Comparison of ENCODE assay signal across 22 cellular contexts in genomic region chr7:100077205-100077604, GRCh38.
"Had no signal": no experiment of that assay in that cellular context is flagged by ENCODE, and none has a peak within 500 bp of the region (broad histone marks: within the 10 kb centered on the region; RNA-seq: fewer than 3 reads in every experiment).

No MANE protein-coding gene starts in this region.

- ATAC-seq: activated CD8-positive, alpha-beta T cell treated with anti-CD3 and anti-CD28 coated beads for 36 hours; activated naive CD8-positive, alpha-beta T cell treated with anti-CD3 and anti-CD28 coated beads, Interleukin-2, amount 50 U/mL, for 24 hours; heart right ventricle; naive thymus-derived CD4-positive, alpha-beta T cell; T-cell had no signal

- H3K4me2 ChIP-seq: SK-N-SH had no signal

- H3K27me3 Mint-ChIP-seq: activated CD8-positive, alpha-beta T cell treated with anti-CD3 and anti-CD28 coated beads for 36 hours; activated naive CD8-positive, alpha-beta T cell treated with anti-CD3 and anti-CD28 coated beads, Interleukin-2, amount 50 U/mL, for 24 hours; memory B cell; naive thymus-derived CD4-positive, alpha-beta T cell; T-cell had no signal

- DNase-seq: activated CD4-positive, alpha-beta T cell treated with anti-CD3 and anti-CD28 coated beads for 48 hours; activated CD4-positive, CD25-positive, alpha-beta regulatory T cell; activated CD8-positive, alpha-beta T cell treated with anti-CD3 and anti-CD28 coated beads for 36 hours; activated naive CD4-positive, alpha-beta T cell treated with Interleukin-2 at 50 U/mL for 16 hours; activated naive CD8-positive, alpha-beta T cell treated with anti-CD3 and anti-CD28 coated beads, Interleukin-2, amount 50 U/mL, for 24 hours; activated T-cell treated with anti-CD3 and anti-CD28 coated beads, Interleukin-2, amount 50 U/mL, for 1 hour; anterior cingulate cortex; effector CD4-positive, alpha-beta T cell; heart right ventricle; immature natural killer cell; kidney glomerular epithelial cell; naive thymus-derived CD4-positive, alpha-beta T cell; occipital lobe; posterior cingulate gyrus; retina; SK-N-SH; T-cell; T-helper 9 cell had no signal

- H3K27me3 ChIP-seq: esophagus muscularis mucosa, heart right ventricle had no signal

- H3K27ac ChIP-seq: esophagus muscularis mucosa, heart right ventricle, thoracic aorta had no signal

- H3K9ac ChIP-seq: SK-N-SH had no signal

- H3K4me3 Mint-ChIP-seq: activated CD8-positive, alpha-beta T cell treated with anti-CD3 and anti-CD28 coated beads for 36 hours; activated naive CD8-positive, alpha-beta T cell treated with anti-CD3 and anti-CD28 coated beads, Interleukin-2, amount 50 U/mL, for 24 hours; immature natural killer cell; memory B cell; naive thymus-derived CD4-positive, alpha-beta T cell had no signal

- H3K4me3 ChIP-seq: esophagus muscularis mucosa, heart right ventricle, thoracic aorta had no signal

- H3K9me2 ChIP-seq: SK-N-SH had no signal

- H3K27ac Mint-ChIP-seq: activated CD8-positive, alpha-beta T cell treated with anti-CD3 and anti-CD28 coated beads for 36 hours; activated naive CD8-positive, alpha-beta T cell treated with anti-CD3 and anti-CD28 coated beads, Interleukin-2, amount 50 U/mL, for 24 hours; activated T-helper 2 cell treated with anti-CD3 and anti-CD28 coated beads, Interferon-gamma antibody, Interleukin-2, Interleukin-4, amounts not matched to agents 10 μg/mL and 5 μg/mL and 100 μg/mL, durations not matched to agents 14 hours and 24 hours and 36 hours; immature natural killer cell; memory B cell; T-cell had no signal
